In genomic region chr18:5237083-5237722, GRCh38 we compare ENCODE assay signal across 8 cellular contexts. TPM values are rescaled to one million over a fixed set of nuclear protein-coding genes. Genes with fewer than 3 reads are reported as not detected.
DNase-seq lines count a peak whose midpoint lies in the region; ATAC-seq, FAIRE-seq and TF ChIP-seq lines count a peak whose summit lies in the region.

No MANE protein-coding gene starts in this region.

- peak overlapping the region; percentile 77 to 94 for H3K4me3 ChIP-seq in gastroesophageal sphincter
- H3K4me3 ChIP-seq in pancreas: peak overlapping the region; percentile 68 to 85 (median 79)

- peak overlapping the region; percentile 91 for H3K4me3 Mint-ChIP-seq in activated CD4-positive, alpha-beta memory T cell treated with anti-CD3 and anti-CD28 coated beads, Interleukin-2, amount 10 ng/mL, durations not matched to agents 7 days and 5 days

- no peak for FAIRE-seq in pancreas (lab: Jason Lieb, UNC)
- no peak for FAIRE-seq in HTR-8/SVneo (lab: Jason Lieb, UNC)

- WGBS in gastroesophageal sphincter (ENCODE audit: low coverage in 1 of 2), 2 donors: 0 to 2% methylated on average over 15 to 19 of the region's 23 CpGs
- WGBS in pancreas, 2 donors: 1% methylated on average over 23 of the region's 23 CpGs

- H3K36me3 ChIP-seq in gastroesophageal sphincter (peaks cover 0 to 19% of the 10 kb centered on the region in 2 donors), pancreas (no peaks in the 10 kb centered on the region)

- no peak for TF ChIP-seq POLR2A in gastroesophageal sphincter (IDR thresholded peaks at IDR 0.05)

- TF ChIP-seq CTCF in gastroesophageal sphincter (IDR thresholded peaks at IDR 0.05) (no peak), pancreas (IDR thresholded peaks at IDR 0.05) (no peak)

- H3K27ac ChIP-seq in gastroesophageal sphincter: peak overlapping the region; percentile 97 to 99 (median 98)
- H3K27ac ChIP-seq in pancreas: peak overlapping the region; percentile 97 to 99 (median 98)

- ATAC-seq in GM21526 (IDR thresholded peaks at IDR 0.05; ENCODE audit: low FRiP score, unreplicated experiment) (peak; percentile 37), gastroesophageal sphincter (peak; percentile 60), pancreas (peak; percentile 44 to 61 (median 58))

- H3K27me3 ChIP-seq in gastroesophageal sphincter (no peaks in the 10 kb centered on the region), pancreas (no peaks in the 10 kb centered on the region)

- peak overlapping the region; percentile 88 for H3K27ac Mint-ChIP-seq in activated CD4-positive, alpha-beta memory T cell treated with anti-CD3 and anti-CD28 coated beads, Interleukin-2, amount 10 ng/mL, durations not matched to agents 7 days and 5 days

- peaks cover 19% of the 10 kb centered on the region for H3K36me3 Mint-ChIP-seq in activated CD4-positive, alpha-beta memory T cell treated with anti-CD3 and anti-CD28 coated beads, Interleukin-2, amount 10 ng/mL, durations not matched to agents 7 days and 5 days (ENCODE audit: low read depth)

- POLR2A ChIA-PET in activated CD4-positive, alpha-beta memory T cell treated with anti-CD3 and anti-CD28 coated beads, Interleukin-2, amount 10 ng/mL, durations not matched to agents 7 days and 5 days (lab: Charles Lee): interaction anchor here (0.7 to 4.4 kb wide), 20 partner anchors 9 to 1576 kb away, joined by 3 to 230 read pairs (median 7); partner anchors contain the start of gene ZBTB14

- no peak for TF ChIP-seq EP300 in gastroesophageal sphincter (IDR thresholded peaks at IDR 0.05)

- DNase-seq in NCI-H1105 treated with DMSO at 0.1 percent for 48 hours (lab: John Stamatoyannopoulos, UW) (peak; percentile 54), NCI-H1105 (lab: John Stamatoyannopoulos, UW) (no peak), HuH-7 (ENCODE audit: low spot score) (peak; percentile 26), pancreas (peak in 2 of 6 donors; percentile 8 to 13), HTR-8/SVneo (ENCODE audit: insufficient read length, low spot score) (no peak)
- DNase-seq in activated CD4-positive, alpha-beta memory T cell treated with anti-CD3 and anti-CD28 coated beads, Interleukin-2, amount 10 ng/mL, durations not matched to agents 7 days and 5 days: no peak

- H3K4me1 ChIP-seq in gastroesophageal sphincter (peaks cover 5 to 54% (median 10%) of the 10 kb centered on the region in 3 donors), pancreas (peaks cover 0 to 23% (median 0%) of the 10 kb centered on the region in 3 donors)

- H3K4me1 Mint-ChIP-seq in activated CD4-positive, alpha-beta memory T cell treated with anti-CD3 and anti-CD28 coated beads, Interleukin-2, amount 10 ng/mL, durations not matched to agents 7 days and 5 days: peaks cover 33% of the 10 kb centered on the region

- CTCF ChIA-PET in activated CD4-positive, alpha-beta memory T cell treated with anti-CD3 and anti-CD28 coated beads, Interleukin-2, amount 10 ng/mL, durations not matched to agents 7 days and 5 days (lab: Charles Lee): interaction anchor here (1.0 to 4.2 kb wide), 4 partner anchors 11 to 126 kb away, joined by 3 to 41 read pairs (median 4); partner anchors contain the start of gene ZBTB14

- H3K27me3 Mint-ChIP-seq in activated CD4-positive, alpha-beta memory T cell treated with anti-CD3 and anti-CD28 coated beads, Interleukin-2, amount 10 ng/mL, durations not matched to agents 7 days and 5 days: peaks cover 11% of the 10 kb centered on the region

- H3K9me3 ChIP-seq in gastroesophageal sphincter: peaks cover 0 to 2% (median 0%) of the 10 kb centered on the region in 3 donors
- H3K9me3 ChIP-seq in pancreas: no peaks in the 10 kb centered on the region

- intact Hi-C loops in pancreas (cut with DNase I): no loop called here

- H3K9me3 Mint-ChIP-seq in activated CD4-positive, alpha-beta memory T cell treated with anti-CD3 and anti-CD28 coated beads, Interleukin-2, amount 10 ng/mL, durations not matched to agents 7 days and 5 days: no peaks in the 10 kb centered on the region

RNA-seq across cellular contexts. Expression of gene AKAIN1, which starts 40.1 kb away (rescaled TPM):
- not detected for total RNA-seq in activated CD4-positive, alpha-beta memory T cell treated with anti-CD3 and anti-CD28 coated beads, Interleukin-2, amount 10 ng/mL, durations not matched to agents 7 days and 5 days
- not detected for total RNA-seq in gastroesophageal sphincter
- under 1 TPM in 3 of 6 donors, not detected in 3; 0.28 to 0.81 (median 0.55) TPM for total RNA-seq in pancreas
- polyA plus RNA-seq in pancreas: 1 to 10 TPM in 1 of 2 donors, under 1 TPM in 1; 0.91 to 6.8 TPM

RNA-seq across cellular contexts. Expression of gene ZBTB14, which starts 58.3 kb away (rescaled TPM):
- total RNA-seq in activated CD4-positive, alpha-beta memory T cell treated with anti-CD3 and anti-CD28 coated beads, Interleukin-2, amount 10 ng/mL, durations not matched to agents 7 days and 5 days: 10 to 100 TPM; 26.3 to 27.3 TPM
- total RNA-seq in gastroesophageal sphincter (10 to 100 TPM in 3 of 4 donors, 1 to 10 TPM in 1; 6.9 to 34.4 (median 18.4) TPM), pancreas (1 to 10 TPM; 4.8 to 7.9 (median 6.8) TPM)
- polyA plus RNA-seq in pancreas: 1 to 10 TPM; 3.6 to 7.7 TPM

Comparison
In these comparisons a context has a peak if more than half of its experiments do, and no peak if none do; other contexts are left out.
1. DNase-seq: peak in NCI-H1105 treated with DMSO at 0.1 percent for 48 hours (single experiment) and HuH-7 (single experiment); none in NCI-H1105 (single experiment), activated CD4-positive, alpha-beta memory T cell treated with anti-CD3 and anti-CD28 coated beads, Interleukin-2, amount 10 ng/mL, durations not matched to agents 7 days and 5 days (single experiment) and HTR-8/SVneo (single experiment).
2. Peak in every context shown above with its lines, with median percentiles within 50 percentile points of each other: ATAC-seq.